Comparison of ENCODE assay signal across 9 cellular contexts in genomic region chr7:46291601-46292150, GRCh38.
DNase-seq lines count a peak whose midpoint lies in the region; ATAC-seq and TF ChIP-seq lines count a peak whose summit lies in the region.
"Had no signal": no experiment of that assay in that cellular context is flagged by ENCODE, and none has a peak within 500 bp of the region (broad histone marks: within the 10 kb centered on the region; RNA-seq: fewer than 3 reads in every experiment).

No MANE protein-coding gene starts in this region.

- H2BK120ac ChIP-seq in H9 (ENCODE audit: low read depth, low read length, poor library complexity, severe bottlenecking), result no peak overlapping the region

- no peak overlapping the region for H3K56ac ChIP-seq in H9 (ENCODE audit: insufficient read length, low read depth, low read length)

- no peaks in the 10 kb centered on the region for H3K9me3 ChIP-seq in H9 (ENCODE audit: control insufficient read depth, low read depth, low read length)

- no peaks in the 10 kb centered on the region for H3K27me3 ChIP-seq in brain microvascular endothelial cell (replicated peaks)
- H3K27me3 ChIP-seq in H9 (ENCODE audit: insufficient read depth, low read length), result no peaks in the 10 kb centered on the region

- no peak overlapping the region for H3K4me3 ChIP-seq in brain microvascular endothelial cell (ENCODE audit: low read depth, low read length)

- H3K79me1 ChIP-seq in H9 (ENCODE audit: insufficient read depth, low read depth, low read length, poor library complexity, severe bottlenecking), result no peaks in the 10 kb centered on the region

- no peaks in the 10 kb centered on the region for H3K27me3 Mint-ChIP-seq in H9 (ENCODE audit: low read depth)
- no peaks in the 10 kb centered on the region for H3K27me3 Mint-ChIP-seq in activated CD4-positive, alpha-beta memory T cell treated with anti-CD3 and anti-CD28 coated beads, Interleukin-2, amount 10 ng/mL, durations not matched to agents 7 days and 5 days

- WGBS in H9 (ENCODE audit: extremely low coverage, insufficient read length, low lambda C conversion rate), result no CpG with 5 or more reads among the region's 4 CpGs

- no peak overlapping the region for H3T11ph ChIP-seq in H9 (ENCODE audit: low read length)

- no peak overlapping the region for H3K4me2 ChIP-seq in H9 (ENCODE audit: insufficient read depth, insufficient read length, low read length)

- no peak overlapping the region for H4K91ac ChIP-seq in H9 (ENCODE audit: insufficient read length, low read depth, low read length)

- no peak overlapping the region for H2BK20ac ChIP-seq in H9 (ENCODE audit: low read depth, low read length, poor library complexity, severe bottlenecking)

- DNase-seq in GM13976 (ENCODE audit: low spot score) (peak; percentile 18), brain microvascular endothelial cell (peak; percentile 85), omental fat pad (ENCODE audit: low spot score) (no peak), NCI-H526 (lab: John Stamatoyannopoulos, UW) (no peak), H9 (no peak)
- no peak for DNase-seq in activated CD4-positive, alpha-beta T cell treated with anti-CD3 and anti-CD28 coated beads for 48 hours
- DNase-seq in activated CD4-positive, alpha-beta memory T cell treated with anti-CD3 and anti-CD28 coated beads, Interleukin-2, amount 10 ng/mL, durations not matched to agents 7 days and 5 days, result no peak
- DNase-seq: NCI-H2227 treated with DMSO at 0.1 percent for 48 hours had no signal

- no peak overlapping the region for H3K23ac ChIP-seq in H9 (ENCODE audit: insufficient read length, low read depth, low read length)

- H3K79me2 ChIP-seq in H9 (ENCODE audit: insufficient read depth, low read length), result no peaks in the 10 kb centered on the region

- peaks cover 0 to 3% of the 10 kb centered on the region in 2 experiments; a peak in 1 of 4 replicates for H3K4me1 Mint-ChIP-seq in H9
- no peaks in the 10 kb centered on the region for H3K4me1 Mint-ChIP-seq in activated CD4-positive, alpha-beta memory T cell treated with anti-CD3 and anti-CD28 coated beads, Interleukin-2, amount 10 ng/mL, durations not matched to agents 7 days and 5 days

- H3K9ac ChIP-seq in H9 (ENCODE audit: extremely low read depth, insufficient read length, low read length), result no peak overlapping the region

- no peak overlapping the region for H4K5ac ChIP-seq in H9 (ENCODE audit: insufficient read length, low read depth, low read length)

- H3K14ac ChIP-seq in H9 (ENCODE audit: insufficient read depth, low read length), result no peak overlapping the region

- TF ChIP-seq CTCF in GM13976 (IDR thresholded peaks at IDR 0.05; ENCODE audit: borderline replicate concordance, control extremely low read depth, extremely low read depth, insufficient read depth, missing control alignments) (no peak), brain microvascular endothelial cell (IDR thresholded peaks at IDR 0.05; ENCODE audit: low read depth, low read length, missing control alignments) (no peak), omental fat pad (IDR thresholded peaks at IDR 0.05) (no peak), H9 (conservative IDR thresholded peaks at IDR 0.05) (no peak)

- in situ Hi-C loops in GM13976 (cut with MboI; ENCODE audit: low sequenced_read_pairs, unreplicated experiment) (no loop called here), brain microvascular endothelial cell (cut with HindIII; ENCODE audit: low pct_ligation_motif_present, low sequenced_read_pairs) (no loop called here)

- POLR2A ChIA-PET in activated CD4-positive, alpha-beta memory T cell treated with anti-CD3 and anti-CD28 coated beads, Interleukin-2, amount 10 ng/mL, durations not matched to agents 7 days and 5 days (lab: Charles Lee), result no interaction called here

- no peak overlapping the region for H3K27ac Mint-ChIP-seq in H9
- H3K27ac Mint-ChIP-seq in activated CD4-positive, alpha-beta memory T cell treated with anti-CD3 and anti-CD28 coated beads, Interleukin-2, amount 10 ng/mL, durations not matched to agents 7 days and 5 days, result no peak overlapping the region

- no peak overlapping the region for H2BK15ac ChIP-seq in H9 (ENCODE audit: low read depth, low read length)

- no peak overlapping the region for H4K8ac ChIP-seq in H9 (replicated peaks; ENCODE audit: insufficient read length, low read depth, low read length)

- H3K4ac ChIP-seq in H9 (ENCODE audit: low read depth, low read length), result no peak overlapping the region

- ATAC-seq in HG02938 (IDR thresholded peaks at IDR 0.05; ENCODE audit: unreplicated experiment), result peak; percentile 52
- peak; percentile 44 for ATAC-seq in omental fat pad (ENCODE audit: low FRiP score)

- no peak overlapping the region for H3K18ac ChIP-seq in H9 (ENCODE audit: insufficient read length, low read depth, low read length)

- H4K20me1 ChIP-seq in H9 (ENCODE audit: control insufficient read depth, insufficient read depth, insufficient read length), result no peaks in the 10 kb centered on the region

- no peak overlapping the region for H3K4me3 Mint-ChIP-seq in H9
- no peak overlapping the region for H3K4me3 Mint-ChIP-seq in activated CD4-positive, alpha-beta memory T cell treated with anti-CD3 and anti-CD28 coated beads, Interleukin-2, amount 10 ng/mL, durations not matched to agents 7 days and 5 days

- H2BK12ac ChIP-seq in H9 (ENCODE audit: insufficient read length, low read depth, low read length), result no peak overlapping the region

- no peaks in the 10 kb centered on the region for H3K36me3 ChIP-seq in brain microvascular endothelial cell (replicated peaks)

- H2BK5ac ChIP-seq in H9 (ENCODE audit: insufficient read length, low read length), result no peak overlapping the region

- H3K23me2 ChIP-seq in H9 (ENCODE audit: insufficient read length, low read depth, low read length, poor library complexity, severe bottlenecking), result no peaks in the 10 kb centered on the region

- H3K4me1 ChIP-seq in H9 (ENCODE audit: insufficient read depth, low read length), result no peaks in the 10 kb centered on the region

- H3K27ac ChIP-seq in brain microvascular endothelial cell (peak overlapping the region; percentile 81), H9 (ENCODE audit: insufficient read length, low read depth, low read length) (no peak overlapping the region)

- no peak overlapping the region for H2AFZ ChIP-seq in H9 (ENCODE audit: low read length)

- H3K9me3 Mint-ChIP-seq in H9, result peaks cover 0 to 3% of the 10 kb centered on the region in 2 experiments; a peak in 2 of 5 replicates
- no peaks in the 10 kb centered on the region for H3K9me3 Mint-ChIP-seq in activated CD4-positive, alpha-beta memory T cell treated with anti-CD3 and anti-CD28 coated beads, Interleukin-2, amount 10 ng/mL, durations not matched to agents 7 days and 5 days

- CTCF ChIA-PET in activated CD4-positive, alpha-beta memory T cell treated with anti-CD3 and anti-CD28 coated beads, Interleukin-2, amount 10 ng/mL, durations not matched to agents 7 days and 5 days (lab: Charles Lee), result no interaction called here

- no peak overlapping the region for H2AK5ac ChIP-seq in H9 (ENCODE audit: insufficient read length, low read length)

- H3K36me3 Mint-ChIP-seq in H9 (ENCODE audit: insufficient read depth in 1 of 3, low read depth in 3 of 3), result peaks cover 0 to 3% (median 1%) of the 10 kb centered on the region in 3 experiments; a peak in 1 of 7 replicates
- H3K36me3 Mint-ChIP-seq in activated CD4-positive, alpha-beta memory T cell treated with anti-CD3 and anti-CD28 coated beads, Interleukin-2, amount 10 ng/mL, durations not matched to agents 7 days and 5 days (ENCODE audit: low read depth), result no peaks in the 10 kb centered on the region

Comparison
In these comparisons a context has a peak if more than half of its experiments do, and no peak if none do; other contexts are left out.
1. DNase-seq: peak in GM13976 (single experiment) and brain microvascular endothelial cell (single experiment); none in omental fat pad (single experiment), NCI-H526 (0 of 2), H9 (single experiment), activated CD4-positive, alpha-beta T cell treated with anti-CD3 and anti-CD28 coated beads for 48 hours (single experiment) and activated CD4-positive, alpha-beta memory T cell treated with anti-CD3 and anti-CD28 coated beads, Interleukin-2, amount 10 ng/mL, durations not matched to agents 7 days and 5 days (single experiment).